8 cellular contexts compared by ENCODE assay signal in the genomic region with DNA sequence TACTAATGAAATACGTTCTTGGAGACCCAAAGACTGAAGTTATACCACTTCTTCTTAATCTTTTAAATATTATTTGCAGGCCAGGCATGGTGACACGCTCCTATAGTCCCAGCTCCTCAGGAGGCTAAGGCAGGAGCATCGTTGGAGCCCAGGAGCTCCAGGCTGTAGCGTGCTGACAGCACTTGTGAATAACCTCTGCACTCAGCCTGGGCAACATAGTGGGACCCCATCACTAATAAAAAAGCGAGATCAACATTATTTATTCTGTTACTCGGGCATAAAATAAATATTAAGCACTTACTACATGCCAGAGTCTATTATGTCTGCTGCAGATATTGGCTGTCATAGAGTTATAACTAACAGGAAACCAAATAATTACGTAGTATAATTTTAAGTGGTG. TPM values are rescaled to one million over a fixed set of nuclear protein-coding genes. Genes with fewer than 3 reads are reported as not detected.
DNase-seq lines count a peak whose midpoint lies in the region; ATAC-seq and TF ChIP-seq lines count a peak whose summit lies in the region.

No MANE protein-coding gene starts in this region.

- H2AFZ ChIP-seq in KMS-11 (ENCODE audit: low read depth): peak overlapping the region; percentile 62

- H3K4me1 ChIP-seq in KMS-11 (ENCODE audit: low read depth, poor library complexity, severe bottlenecking) (peaks cover 21% of the 10 kb centered on the region), colonic mucosa (peaks cover 19% of the 10 kb centered on the region)

- H3K27ac ChIP-seq in KMS-11: no peak overlapping the region
- peak overlapping the region; percentile 95 for H3K27ac ChIP-seq in colonic mucosa

- H3K4me3 ChIP-seq in AG09309 (ENCODE audit: control insufficient read depth, low read depth, low read length) (peak overlapping the region; percentile 91), KMS-11 (IDR thresholded peaks at IDR 0.05; ENCODE audit: insufficient read depth, low read depth, low read length) (no peak overlapping the region), colonic mucosa (peak overlapping the region; percentile 94)

- peaks cover 37% of the 10 kb centered on the region for H3K79me2 ChIP-seq in KMS-11 (ENCODE audit: insufficient read depth, low read depth)

- H3K27me3 Mint-ChIP-seq in natural killer cell treated with Interleukin-12 subunit alpha and Interleukin-12 subunit beta and Interleukin-15 and Interleukin-18, amount 100 ng/mL, for 72 hours: no peaks in the 10 kb centered on the region

- H3K27me3 ChIP-seq in KMS-11 (ENCODE audit: insufficient read depth, low read depth) (no peaks in the 10 kb centered on the region), colonic mucosa (no peaks in the 10 kb centered on the region)

- H3K9me3 Mint-ChIP-seq in natural killer cell treated with Interleukin-12 subunit alpha and Interleukin-12 subunit beta and Interleukin-15 and Interleukin-18, amount 100 ng/mL, for 72 hours: no peaks in the 10 kb centered on the region

- DNase-seq in AG09309 (ENCODE audit: low read depth) (no peak), colonic mucosa (no peak)
- DNase-seq in natural killer cell treated with Interleukin-12 subunit alpha and Interleukin-12 subunit beta and Interleukin-15 and Interleukin-18, amount 100 ng/mL, for 72 hours (ENCODE audit: low spot score): no peak
- no peak for DNase-seq in NK-92 treated with Interleukin-12 subunit alpha and Interleukin-12 subunit beta, amount 100 ng/mL, for 24 hours (lab: John Stamatoyannopoulos, UW)

- ATAC-seq in natural killer cell treated with Interleukin-12 subunit alpha and Interleukin-12 subunit beta and Interleukin-15 and Interleukin-18, amount 100 ng/mL, for 72 hours: no peak
- ATAC-seq in GM18909 (IDR thresholded peaks at IDR 0.05; ENCODE audit: poor library complexity, unreplicated experiment): no peak
- ATAC-seq in activated CD4-positive, CD25-positive, alpha-beta regulatory T cell treated with anti-CD3 and anti-CD28 coated beads, Interleukin-2, amount 50 U/mL, for 24 hours: no peak
- no peak for ATAC-seq in GM21619 (IDR thresholded peaks at IDR 0.05; ENCODE audit: unreplicated experiment)

- H3K27ac Mint-ChIP-seq in natural killer cell treated with Interleukin-12 subunit alpha and Interleukin-12 subunit beta and Interleukin-15 and Interleukin-18, amount 100 ng/mL, for 72 hours: peak overlapping the region; percentile 84 to 99

- H3K9ac ChIP-seq in KMS-11: peak overlapping the region; percentile 91; the same call in 1 of the 2 replicates
- H3K9ac ChIP-seq in colonic mucosa (ENCODE audit: low read depth in 2 of 2, low read length in 2 of 2): no peak overlapping the region

- intact Hi-C loops in colonic mucosa (cut with DNase I): loop anchor here (5.0 kb wide), 1 partner anchor 36 kb away; no protein-coding TSS in a partner anchor

- H3K36me3 ChIP-seq in KMS-11 (ENCODE audit: insufficient read depth) (no peaks in the 10 kb centered on the region), colonic mucosa (no peaks in the 10 kb centered on the region)

- peaks cover 8% of the 10 kb centered on the region for H3K36me3 Mint-ChIP-seq in natural killer cell treated with Interleukin-12 subunit alpha and Interleukin-12 subunit beta and Interleukin-15 and Interleukin-18, amount 100 ng/mL, for 72 hours

- peak overlapping the region; percentile 47 for H3K4me2 ChIP-seq in KMS-11

- H3K4me3 Mint-ChIP-seq in natural killer cell treated with Interleukin-12 subunit alpha and Interleukin-12 subunit beta and Interleukin-15 and Interleukin-18, amount 100 ng/mL, for 72 hours: peak overlapping the region; percentile 95

- no peaks in the 10 kb centered on the region for H3K9me3 ChIP-seq in colonic mucosa

- H3K4me1 Mint-ChIP-seq in natural killer cell treated with Interleukin-12 subunit alpha and Interleukin-12 subunit beta and Interleukin-15 and Interleukin-18, amount 100 ng/mL, for 72 hours (ENCODE audit: low read depth in 2 of 2): peaks cover 29 to 41% of the 10 kb centered on the region in 2 donors

- TF ChIP-seq CTCF in AG09309 (IDR thresholded peaks at IDR 0.05; ENCODE audit: control insufficient read depth, insufficient read depth, low read depth, low read length, missing control alignments) (no peak), KMS-11 (conservative IDR thresholded peaks at IDR 0.05; ENCODE audit: low read depth, low read length) (no peak), colonic mucosa (IDR thresholded peaks at IDR 0.05) (no peak)

- no peaks in the 10 kb centered on the region for H4K20me1 ChIP-seq in KMS-11 (ENCODE audit: insufficient read depth)

RNA-seq across cellular contexts. Expression of a gene that starts 0.7 kb away (rescaled TPM):
- total RNA-seq in colonic mucosa: 10 to 100 TPM; 23.9 to 30.9 TPM
- 10 to 100 TPM; 47.7 to 60.6 TPM for total RNA-seq in natural killer cell treated with Interleukin-12 subunit alpha and Interleukin-12 subunit beta and Interleukin-15 and Interleukin-18, amount 100 ng/mL, for 72 hours

RNA-seq across cellular contexts. Expression of a gene that starts 41.9 kb away (rescaled TPM):
- 10 to 100 TPM; 37.1 to 59.4 TPM for total RNA-seq in colonic mucosa
- 10 to 100 TPM; 19.6 to 25.5 TPM for total RNA-seq in natural killer cell treated with Interleukin-12 subunit alpha and Interleukin-12 subunit beta and Interleukin-15 and Interleukin-18, amount 100 ng/mL, for 72 hours

RNA-seq across cellular contexts. Expression of a gene that starts 42.1 kb away (rescaled TPM):
- total RNA-seq in colonic mucosa: 100 to 1,000 TPM in 1 of 2 donors, 10 to 100 TPM in 1; 73.7 to 100 TPM
- 100 to 1,000 TPM; 146 to 329 TPM for total RNA-seq in natural killer cell treated with Interleukin-12 subunit alpha and Interleukin-12 subunit beta and Interleukin-15 and Interleukin-18, amount 100 ng/mL, for 72 hours
